Comparison of ENCODE assay signal across 15 cellular contexts in genomic region chr22:22026157-22026831, GRCh38. TPM values are rescaled to one million over a fixed set of nuclear protein-coding genes. Genes with fewer than 3 reads are reported as not detected.
DNase-seq lines count a peak whose midpoint lies in the region; ATAC-seq and TF ChIP-seq lines count a peak whose summit lies in the region.
"Had no signal": no experiment of that assay in that cellular context is flagged by ENCODE, and none has a peak within 500 bp of the region (broad histone marks: within the 10 kb centered on the region; RNA-seq: fewer than 3 reads in every experiment).

No MANE protein-coding gene starts in this region.

- H3K36me3 ChIP-seq in BLaER1 treated with 17β-estradiol and CSF1 and Interleukin-3, amounts not matched to agents 10 nM and 100 nM = no peaks in the 10 kb centered on the region
- H3K36me3 ChIP-seq in SU-DHL-6 (ENCODE audit: low read length) (peaks cover 2% of the 10 kb centered on the region; the same call in 1 of the 2 replicates), heart left ventricle (no peaks in the 10 kb centered on the region)
- H3K36me3 ChIP-seq: MG63, thyroid gland had no signal

- H3K4me1 ChIP-seq in BLaER1 treated with 17β-estradiol and CSF1 and Interleukin-3, amounts not matched to agents 10 nM and 100 nM = peaks cover 37 to 90% (median 81%) of the 10 kb centered on the region in 10 experiments
- peaks cover 0 to 12% (median 0%) of the 10 kb centered on the region in 12 donors for H3K4me1 ChIP-seq in heart left ventricle
- H3K4me1 ChIP-seq: thyroid gland had no signal

- H4K20me1 ChIP-seq in BLaER1 treated with 17β-estradiol and CSF1 and Interleukin-3, amounts not matched to agents 10 nM and 100 nM = no peaks in the 10 kb centered on the region
- H4K20me1 ChIP-seq in SU-DHL-6 (ENCODE audit: low read depth, low read length) = no peaks in the 10 kb centered on the region

- H3K27ac ChIP-seq in BLaER1 treated with 17β-estradiol and CSF1 and Interleukin-3, amounts not matched to agents 10 nM and 100 nM = peak overlapping the region in 10 of 11 experiments; percentile 19 to 73 (median 58); a peak in 19 of 22 replicates
- H3K27ac ChIP-seq in SU-DHL-6 (ENCODE audit: low read depth, low read length) (peak overlapping the region; percentile 98), heart left ventricle (no peak overlapping the region)
- H3K27ac ChIP-seq: dorsolateral prefrontal cortex, thyroid gland had no signal

- H3K27me3 ChIP-seq in BLaER1 treated with 17β-estradiol and CSF1 and Interleukin-3, amounts not matched to agents 10 nM and 100 nM = no peaks in the 10 kb centered on the region
- H3K27me3 ChIP-seq in SU-DHL-6 (ENCODE audit: low read length) = no peaks in the 10 kb centered on the region
- H3K27me3 ChIP-seq in heart left ventricle = no peaks in the 10 kb centered on the region
- H3K27me3 ChIP-seq: MG63, thyroid gland had no signal

- peak overlapping the region; percentile 46 to 93 (median 70) for H3K4me2 ChIP-seq in BLaER1 treated with 17β-estradiol and CSF1 and Interleukin-3, amounts not matched to agents 10 nM and 100 nM
- H3K4me2 ChIP-seq in SU-DHL-6 (ENCODE audit: low read depth, low read length, poor library complexity, severe bottlenecking) = peak overlapping the region; percentile 75

- ATAC-seq in GM19324 (IDR thresholded peaks at IDR 0.05; ENCODE audit: low FRiP score, unreplicated experiment) (peak; percentile 43), HG03196 (IDR thresholded peaks at IDR 0.05; ENCODE audit: unreplicated experiment) (peak; percentile 54), heart left ventricle (no peak)
- ATAC-seq: sciatic nerve had no signal

- WGBS in heart left ventricle, 4 donors = 81 to 88% (median 84%) methylated on average over 13 of the region's 13 CpGs

- peaks cover 20% of the 10 kb centered on the region; the same call in 1 of the 2 replicates for H3K79me2 ChIP-seq in SU-DHL-6 (ENCODE audit: insufficient read depth, low read length)

- intact Hi-C loops in heart left ventricle (cut with DNase I) = no loop called here

- no peak for TF ChIP-seq POLR2A in heart left ventricle (IDR thresholded peaks at IDR 0.05)

- H3K4me3 ChIP-seq in BLaER1 treated with 17β-estradiol and CSF1 and Interleukin-3, amounts not matched to agents 10 nM and 100 nM = no peak overlapping the region
- H3K4me3 ChIP-seq in SU-DHL-6 (ENCODE audit: insufficient read depth, low read length, poor library complexity, severe bottlenecking) (peak overlapping the region; percentile 43), heart left ventricle (no peak overlapping the region)
- H3K4me3 ChIP-seq: dorsolateral prefrontal cortex, MG63, thyroid gland had no signal

- H3K9ac ChIP-seq in BLaER1 treated with 17β-estradiol and CSF1 and Interleukin-3, amounts not matched to agents 10 nM and 100 nM = peak overlapping the region in 8 of 11 experiments; percentile 18 to 59 (median 42); a peak in 13 of 22 replicates
- H3K9ac ChIP-seq in SU-DHL-6 (ENCODE audit: low read length) = peak overlapping the region; percentile 64

- H3K9me2 ChIP-seq in SU-DHL-6 (replicated peaks; ENCODE audit: insufficient read depth, low read length) = no peaks in the 10 kb centered on the region

- TF ChIP-seq CTCF in SU-DHL-6 (IDR thresholded peaks at IDR 0.05; ENCODE audit: insufficient read depth, low read length, poor library complexity, severe bottlenecking) (no peak), heart left ventricle (IDR thresholded peaks at IDR 0.05) (no peak)

- peaks cover 41% of the 10 kb centered on the region for H3F3A ChIP-seq in SU-DHL-6 (ENCODE audit: insufficient read depth)

- H2AFZ ChIP-seq in SU-DHL-6 (ENCODE audit: low read depth, low read length, severe bottlenecking) = no peak overlapping the region

- H3K9me3 ChIP-seq in BLaER1 treated with 17β-estradiol and CSF1 and Interleukin-3, amounts not matched to agents 10 nM and 100 nM (replicated peaks in 1 of 11) = no peaks in the 10 kb centered on the region
- H3K9me3 ChIP-seq in SU-DHL-6 (ENCODE audit: insufficient read depth, low read length) (no peaks in the 10 kb centered on the region), heart left ventricle (no peaks in the 10 kb centered on the region)
- H3K9me3 ChIP-seq: MG63, thyroid gland had no signal

- DNase-seq in ecto neural progenitor cell (ENCODE audit: low spot score) (no peak), amniotic stem cell (lab: John Stamatoyannopoulos, UW) (no peak), NCI-H146 (lab: John Stamatoyannopoulos, UW) (no peak), heart left ventricle (no peak)
- DNase-seq: dorsolateral prefrontal cortex, islet precursor cell, MG63, NCI-H446, SHP77, thyroid gland had no signal

RNA-seq across cellular contexts. Expression of gene TOP3B, which starts 43.7 kb away (rescaled TPM):
- total RNA-seq in heart left ventricle = 10 to 100 TPM in 7 of 9 donors, 1 to 10 TPM in 2; 9.6 to 12.9 (median 11.2) TPM
- 1 to 10 TPM; 9.5 to 9.9 TPM for polyA plus RNA-seq in heart left ventricle

Comparison
In these comparisons a context has a peak if more than half of its experiments do, and no peak if none do; other contexts are left out.
1. H3K27ac ChIP-seq: peak in BLaER1 treated with 17β-estradiol and CSF1 and Interleukin-3, amounts not matched to agents 10 nM and 100 nM (10 of 11) and SU-DHL-6 (single experiment); none in heart left ventricle (0 of 12).
2. ATAC-seq: peak in GM19324 (single experiment) and HG03196 (single experiment); none in heart left ventricle (0 of 4).